Comparison of ENCODE assay signal across 11 cellular contexts in the genomic region with DNA sequence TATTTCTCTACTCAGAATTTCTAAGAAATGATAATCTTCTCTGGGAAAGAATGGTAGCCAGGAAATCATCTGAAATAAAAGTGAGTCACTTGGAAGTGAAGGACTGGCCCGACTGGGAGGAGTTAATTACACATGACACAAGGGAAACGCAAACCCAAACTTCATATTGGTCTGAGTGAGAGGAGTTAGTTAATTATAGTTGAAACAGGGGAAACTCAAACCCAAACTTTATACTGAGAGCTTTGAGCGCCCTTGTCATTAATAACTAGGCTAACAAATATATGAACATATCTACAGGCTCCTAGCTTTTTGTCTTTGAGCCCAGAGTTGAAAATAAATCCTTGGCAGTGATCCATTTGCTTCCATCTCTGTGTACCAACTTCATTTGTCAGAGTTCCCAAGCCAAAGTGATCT.
DNase-seq lines count a peak whose midpoint lies in the region; ATAC-seq and TF ChIP-seq lines count a peak whose summit lies in the region.
"Had no signal": no experiment of that assay in that cellular context is flagged by ENCODE, and none has a peak within 500 bp of the region (broad histone marks: within the 10 kb centered on the region; RNA-seq: fewer than 3 reads in every experiment).

No MANE protein-coding gene starts in this region.

- H3K4me3 ChIP-seq in heart right ventricle, result peak overlapping the region in 3 of 10 donors; percentile 4 to 30 (median 19)
- H3K4me3 ChIP-seq in sigmoid colon, result peak overlapping the region in 2 of 4 donors; percentile 16 to 26

- no peak for TF ChIP-seq EP300 in sigmoid colon (IDR thresholded peaks at IDR 0.05)

- no peak for TF ChIP-seq POLR2A in sigmoid colon (IDR thresholded peaks at IDR 0.05)

- peak in 7 of 8 donors; percentile 46 to 79 (median 72) for ATAC-seq in heart right ventricle
- no peak for ATAC-seq in GM21423 (IDR thresholded peaks at IDR 0.05; ENCODE audit: unreplicated experiment)
- no peak for ATAC-seq in GM18909 (IDR thresholded peaks at IDR 0.05; ENCODE audit: poor library complexity, unreplicated experiment)
- ATAC-seq in GM18511 (IDR thresholded peaks at IDR 0.05; ENCODE audit: unreplicated experiment), result no peak
- ATAC-seq: naive thymus-derived CD4-positive, alpha-beta T cell had no signal

- DNase-seq in GM04504 (ENCODE audit: low read depth) (peak; percentile 75), amniotic epithelial cell (ENCODE audit: low read depth) (peak; percentile 89), heart right ventricle (peak in 1 of 2 donors; percentile 39), sigmoid colon (peak; percentile 68), NCI-H774 (lab: John Stamatoyannopoulos, UW) (no peak)
- DNase-seq: effector memory CD4-positive, alpha-beta T cell; KBM-7; naive thymus-derived CD4-positive, alpha-beta T cell had no signal

- peaks cover 0 to 35% (median 19%) of the 10 kb centered on the region in 9 donors for H3K4me1 ChIP-seq in heart right ventricle
- H3K4me1 ChIP-seq in sigmoid colon, result peaks cover 0 to 50% (median 33%) of the 10 kb centered on the region in 4 donors

- H3K27me3 ChIP-seq in heart right ventricle, result no peaks in the 10 kb centered on the region
- no peaks in the 10 kb centered on the region for H3K27me3 ChIP-seq in sigmoid colon

- H3K36me3 ChIP-seq in heart right ventricle, result no peaks in the 10 kb centered on the region
- H3K36me3 ChIP-seq in sigmoid colon, result no peaks in the 10 kb centered on the region

- H3K9me3 ChIP-seq in heart right ventricle, result no peaks in the 10 kb centered on the region
- no peaks in the 10 kb centered on the region for H3K9me3 ChIP-seq in sigmoid colon

- intact Hi-C loops in heart right ventricle (cut with DNase I) (loop anchor here in 4 of 10 donors (5.0 to 10.0 kb wide), 2 partner anchors 188 to 191 kb away; partner anchors contain the start of gene COL3A1 (in 2 of the 4)), sigmoid colon (cut with DNase I) (loop anchor here (5.0 to 10.0 kb wide), 3 partner anchors 212 to 618 kb away; no protein-coding TSS in a partner anchor)

- TF ChIP-seq CTCF in heart right ventricle (IDR thresholded peaks at IDR 0.05) (no peak), sigmoid colon (IDR thresholded peaks at IDR 0.05) (no peak)

- H3K27ac ChIP-seq in heart right ventricle (peak overlapping the region; percentile 47 to 90 (median 82)), sigmoid colon (peak overlapping the region; percentile 76 to 87 (median 84))

- 18% methylated on average over 3 of the region's 3 CpGs for WGBS in heart right ventricle, 2 donors
- WGBS in sigmoid colon, 2 donors, result 35 to 54% methylated on average over 3 of the region's 3 CpGs

Comparison
In these comparisons a context has a peak if more than half of its experiments do, and no peak if none do; other contexts are left out.
1. ATAC-seq: peak in heart right ventricle (7 of 8); none in GM21423 (single experiment), GM18909 (single experiment) and GM18511 (single experiment).